ENCODE assay signal across 19 cellular contexts in the genomic region with DNA sequence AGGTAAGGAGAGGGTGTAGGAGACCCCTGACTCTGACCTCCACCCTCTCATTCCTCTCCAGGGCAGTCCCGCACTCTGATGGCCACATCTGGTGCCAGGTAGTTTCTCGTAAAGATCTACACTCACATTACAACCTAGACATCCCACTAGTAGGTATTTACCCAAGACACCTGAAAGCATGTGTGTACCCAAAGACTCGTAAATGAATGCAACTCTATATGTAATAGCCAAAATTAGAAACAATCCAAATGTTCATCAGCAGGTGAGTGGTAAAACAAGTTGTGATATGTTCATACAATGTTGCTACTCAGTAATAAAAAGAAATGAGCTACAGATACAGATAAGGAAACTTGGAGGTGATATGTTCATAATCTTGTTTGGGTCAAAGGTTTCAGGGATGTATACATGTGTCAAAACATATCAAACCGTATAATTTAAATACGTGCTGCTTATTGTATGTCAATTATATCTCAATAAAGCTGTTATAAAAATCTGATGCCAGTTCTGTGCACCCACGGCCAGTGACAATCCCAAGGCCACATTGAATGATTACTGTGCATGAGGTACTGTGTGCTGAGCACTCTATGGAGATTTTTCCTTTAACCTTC. TPM values are rescaled to one million over a fixed set of nuclear protein-coding genes. Genes with fewer than 3 reads are reported as not detected.
A peak's percentile ranks its signal among the peaks of the same experiment; 100 is the strongest.
DNase-seq lines count a peak whose midpoint lies in the region; TF ChIP-seq lines count a peak whose summit lies in the region.
"Had no signal": no experiment of that assay in that cellular context is flagged by ENCODE, and none has a peak within 500 bp of the region (broad histone marks: within the 10 kb centered on the region; RNA-seq: fewer than 3 reads in every experiment).

No MANE protein-coding gene starts in this region.

- in situ Hi-C loops in mammary epithelial cell (cut with MboI; ENCODE audit: low sequenced_read_pairs in 2 of 2): no loop called here

- H3K27me3 ChIP-seq in prostate gland (replicated peaks; ENCODE audit: insufficient read depth) (no peaks in the 10 kb centered on the region), mammary epithelial cell (ENCODE audit: insufficient read depth, low read length) (no peaks in the 10 kb centered on the region)
- H3K27me3 ChIP-seq: BLaER1 treated with 17β-estradiol and CSF1 and Interleukin-3, amounts not matched to agents 10 nM and 100 nM had no signal

- no peaks in the 10 kb centered on the region for H3K27me3 Mint-ChIP-seq in mesothelial cell of epicardium (ENCODE audit: low read depth)
- H3K27me3 Mint-ChIP-seq: B cell; CD4-positive, CD25-positive, alpha-beta regulatory T cell; CD8-positive, alpha-beta memory T cell had no signal

- H3K4me2 ChIP-seq in mammary epithelial cell (ENCODE audit: insufficient read depth, low read depth, low read length): no peak overlapping the region
- H3K4me2 ChIP-seq: BLaER1 treated with 17β-estradiol and CSF1 and Interleukin-3, amounts not matched to agents 10 nM and 100 nM had no signal

- H3K36me3 ChIP-seq in prostate gland: no peaks in the 10 kb centered on the region
- H3K36me3 ChIP-seq in mammary epithelial cell (ENCODE audit: insufficient read depth, low read length): no peaks in the 10 kb centered on the region
- H3K36me3 ChIP-seq: BLaER1 treated with 17β-estradiol and CSF1 and Interleukin-3, amounts not matched to agents 10 nM and 100 nM; HAP-1 had no signal

- H3K36me3 Mint-ChIP-seq in mesothelial cell of epicardium: peaks cover 5% of the 10 kb centered on the region
- H3K36me3 Mint-ChIP-seq: CD4-positive, CD25-positive, alpha-beta regulatory T cell had no signal

- BruUV-seq in mammary epithelial cell (replicated peaks; lab: Mats Ljungman, UMichigan): no TSS peak

- WGBS in prostate gland: 49% methylated on average over 6 of the region's 6 CpGs
- WGBS in lower leg skin, 2 donors: 58 to 67% methylated on average over 6 of the region's 6 CpGs
- WGBS in mammary epithelial cell (ENCODE audit: low coverage, missing lambda C conversion rate): 92% methylated on average over 6 of the region's 6 CpGs

- dilution Hi-C loops in mammary epithelial cell (cut with HindIII; ENCODE audit: low sequenced_read_pairs): no loop called here

- peak overlapping the region; percentile 61 for H3K27ac Mint-ChIP-seq in mesothelial cell of epicardium
- H3K27ac Mint-ChIP-seq: B cell; CD4-positive, CD25-positive, alpha-beta regulatory T cell had no signal

- H2AFZ ChIP-seq in mammary epithelial cell (ENCODE audit: low read depth, low read length): no peak overlapping the region

- H3K27ac ChIP-seq in VCaP (peak overlapping the region; percentile 22; the same call in 1 of the 2 replicates), prostate gland (no peak overlapping the region), mammary epithelial cell (ENCODE audit: insufficient read depth, low read depth, low read length) (no peak overlapping the region)
- H3K27ac ChIP-seq: BLaER1 treated with 17β-estradiol and CSF1 and Interleukin-3, amounts not matched to agents 10 nM and 100 nM; HL-60 had no signal

- H3K4me1 ChIP-seq in prostate gland (replicated peaks) (no peaks in the 10 kb centered on the region), mammary epithelial cell (ENCODE audit: insufficient read depth, low read length) (no peaks in the 10 kb centered on the region)

- no peaks in the 10 kb centered on the region for H3K9me3 Mint-ChIP-seq in mesothelial cell of epicardium
- H3K9me3 Mint-ChIP-seq: CD4-positive, CD25-positive, alpha-beta regulatory T cell; CD8-positive, alpha-beta memory T cell had no signal

- H3K9ac ChIP-seq in mammary epithelial cell (ENCODE audit: insufficient read depth, low read length): no peak overlapping the region
- H3K9ac ChIP-seq: BLaER1 treated with 17β-estradiol and CSF1 and Interleukin-3, amounts not matched to agents 10 nM and 100 nM had no signal

- CTCF ChIA-PET in mammary epithelial cell (lab: Charles Lee; ENCODE audit: low non-redundant PET): no interaction called here

- H3K4me3 Mint-ChIP-seq in mesothelial cell of epicardium: no peak overlapping the region
- H3K4me3 Mint-ChIP-seq: B cell; CD4-positive, CD25-positive, alpha-beta regulatory T cell; CD8-positive, alpha-beta memory T cell had no signal

- TF ChIP-seq POLR2A in prostate gland (IDR thresholded peaks at IDR 0.05): no peak
- TF ChIP-seq POLR2A in lower leg skin (IDR thresholded peaks at IDR 0.05): no peak

- H3K9me3 ChIP-seq in prostate gland (no peaks in the 10 kb centered on the region), mammary epithelial cell (replicated peaks; ENCODE audit: insufficient read depth, low read length) (no peaks in the 10 kb centered on the region)
- H3K9me3 ChIP-seq: BLaER1 treated with 17β-estradiol and CSF1 and Interleukin-3, amounts not matched to agents 10 nM and 100 nM; HAP-1 had no signal

- TF ChIP-seq CTCF in VCaP (conservative IDR thresholded peaks at IDR 0.05) (no peak), mesothelial cell of epicardium (IDR thresholded peaks at IDR 0.05; ENCODE audit: unreplicated experiment) (no peak), prostate gland (IDR thresholded peaks at IDR 0.05) (no peak), lower leg skin (IDR thresholded peaks at IDR 0.05) (no peak), mammary epithelial cell (conservative IDR thresholded peaks at IDR 0.05 in 1 of 2, IDR thresholded peaks at IDR 0.05 in 1 of 2; ENCODE audit: extremely low read depth in 1 of 2, insufficient read depth in 1 of 2, low read depth in 1 of 2, low read length in 2 of 2) (no peak)

- H4K20me1 ChIP-seq in mammary epithelial cell (ENCODE audit: insufficient read depth, low read length): no peaks in the 10 kb centered on the region
- H4K20me1 ChIP-seq: BLaER1 treated with 17β-estradiol and CSF1 and Interleukin-3, amounts not matched to agents 10 nM and 100 nM had no signal

- H3K79me2 ChIP-seq in mammary epithelial cell (ENCODE audit: insufficient read depth, low read length): no peaks in the 10 kb centered on the region

- DNase-seq in mesothelial cell of epicardium (ENCODE audit: low spot score in 2 of 2, unreplicated experiment in 2 of 2) (no peak), prostate gland (ENCODE audit: low spot score) (peak; percentile 34), NCI-H524 (lab: John Stamatoyannopoulos, UW) (no peak), lower leg skin (ENCODE audit: low spot score in 2 of 2) (no peak), mammary epithelial cell (no peak)
- DNase-seq: CD4-positive, CD25-positive, alpha-beta regulatory T cell; CD8-positive, alpha-beta memory T cell; COR-L47; DMS 273 treated with DMSO at 0.1 percent for 48 hours; DMS53; DND-41; EL; IMR-90 had no signal

- intact Hi-C loops in prostate gland (cut with DNase I) (no loop called here), lower leg skin (cut with DNase I; ENCODE audit: low total_unique reads) (no loop called here), mammary epithelial cell (cut with micrococcal nuclease) (no loop called here)

- no peak overlapping the region for H3K4me3 ChIP-seq in prostate gland
- H3K4me3 ChIP-seq in lower leg skin (ENCODE audit: low read depth, poor library complexity, severe bottlenecking): no peak overlapping the region
- no peak overlapping the region for H3K4me3 ChIP-seq in mammary epithelial cell (replicated peaks in 1 of 3; ENCODE audit: insufficient read depth in 1 of 3, low read depth in 2 of 3, low read length in 3 of 3)
- H3K4me3 ChIP-seq: BLaER1 treated with 17β-estradiol and CSF1 and Interleukin-3, amounts not matched to agents 10 nM and 100 nM; GM12878; HAP-1 had no signal

- H3K4me1 Mint-ChIP-seq in mesothelial cell of epicardium: peaks cover 39% of the 10 kb centered on the region
- H3K4me1 Mint-ChIP-seq: CD4-positive, CD25-positive, alpha-beta regulatory T cell; CD8-positive, alpha-beta memory T cell had no signal

RNA-seq across cellular contexts. Expression of a gene that starts 37.8 kb away (rescaled TPM):
- total RNA-seq in mesothelial cell of epicardium: 786 to 841 TPM (median 827 TPM) in 3 replicates
- 100 to 1,000 TPM in 1 of 2 donors, 10 to 100 TPM in 1; 83.9 to 159 TPM for total RNA-seq in prostate gland
- total RNA-seq in lower leg skin: 1,000 to 10,000 TPM in 2 of 4 donors, 100 to 1,000 TPM in 2; 488 to 2,308 (median 910) TPM
- 100 to 1,000 TPM; 471 to 738 TPM for total RNA-seq in mammary epithelial cell
- 404 TPM for polyA plus RNA-seq in mammary epithelial cell
- polyA minus RNA-seq in mammary epithelial cell: 456 TPM
